In genomic region chr13:46339035-46339666, GRCh38 we compare ENCODE assay signal across 8 cellular contexts. TPM values are rescaled to one million over a fixed set of nuclear protein-coding genes. Genes with fewer than 3 reads are reported as not detected.
DNase-seq lines count a peak whose midpoint lies in the region; ATAC-seq and TF ChIP-seq lines count a peak whose summit lies in the region.

No MANE protein-coding gene starts in this region.

- H4K20me1 ChIP-seq in osteoblast (ENCODE audit: insufficient read depth, low read length) = no peaks in the 10 kb centered on the region

- no peak for DNase-seq in activated T-helper 1 cell treated with anti-CD3 and anti-CD28 coated beads, Interleukin-12 subunit alpha, Interleukin-12 subunit beta, Interleukin-2, Interleukin-4 antibody, amounts not matched to agents 30 ng/mL and 10 ng/mL and 1 ng/mL, durations not matched to agents 14 hours and 24 hours and 36 hours (ENCODE audit: low spot score)
- DNase-seq in osteoblast (ENCODE audit: insufficient read length, low spot score, missing footprints) (peak; percentile 90), erythroblast (lab: John Stamatoyannopoulos, UW) (no peak), NCI-H2227 treated with DMSO at 0.1 percent for 48 hours (lab: John Stamatoyannopoulos, UW) (no peak), islet precursor cell (no peak)

- TF ChIP-seq CTCF in osteoblast (IDR thresholded peaks at IDR 0.05; ENCODE audit: extremely low read depth, low read depth, low read length) = peak; percentile 18

- peak overlapping the region; percentile 56 for H3K27ac ChIP-seq in osteoblast (ENCODE audit: low read depth, low read length)

- peaks cover 24% of the 10 kb centered on the region for H3K9me3 Mint-ChIP-seq in activated T-helper 1 cell treated with anti-CD3 and anti-CD28 coated beads, Interleukin-12 subunit alpha, Interleukin-12 subunit beta, Interleukin-2, Interleukin-4 antibody, amounts not matched to agents 30 ng/mL and 10 ng/mL and 1 ng/mL, durations not matched to agents 14 hours and 24 hours and 36 hours

- H3K4me1 Mint-ChIP-seq in activated T-helper 1 cell treated with anti-CD3 and anti-CD28 coated beads, Interleukin-12 subunit alpha, Interleukin-12 subunit beta, Interleukin-2, Interleukin-4 antibody, amounts not matched to agents 30 ng/mL and 10 ng/mL and 1 ng/mL, durations not matched to agents 14 hours and 24 hours and 36 hours (ENCODE audit: low read depth) = peaks cover 55% of the 10 kb centered on the region

- peak overlapping the region; percentile 53 for H3K4me2 ChIP-seq in osteoblast (ENCODE audit: insufficient read depth, low read length)

- no peaks in the 10 kb centered on the region for H3K27me3 ChIP-seq in osteoblast (ENCODE audit: insufficient read depth, low read length)

- H3K4me3 ChIP-seq in osteoblast (ENCODE audit: insufficient read depth, low read length) = no peak overlapping the region

- H3K79me2 ChIP-seq in osteoblast (ENCODE audit: insufficient read depth, low read length) = no peaks in the 10 kb centered on the region

- no peak for TF ChIP-seq POLR2A in erythroblast (IDR thresholded peaks at IDR 0.05; ENCODE audit: low read length)

- peak overlapping the region; percentile 61 for H3K27ac Mint-ChIP-seq in activated T-helper 1 cell treated with anti-CD3 and anti-CD28 coated beads, Interleukin-12 subunit alpha, Interleukin-12 subunit beta, Interleukin-2, Interleukin-4 antibody, amounts not matched to agents 30 ng/mL and 10 ng/mL and 1 ng/mL, durations not matched to agents 14 hours and 24 hours and 36 hours

- ATAC-seq in GM18502 (IDR thresholded peaks at IDR 0.05; ENCODE audit: poor library complexity, unreplicated experiment) = peak; percentile 62
- ATAC-seq in HG03108 (IDR thresholded peaks at IDR 0.05; ENCODE audit: unreplicated experiment) = peak; percentile 45
- ATAC-seq in GM19467 (IDR thresholded peaks at IDR 0.05; ENCODE audit: unreplicated experiment) = no peak

- no peaks in the 10 kb centered on the region for H3K9me3 ChIP-seq in osteoblast (ENCODE audit: low read depth, low read length)

- no peaks in the 10 kb centered on the region for H3K27me3 Mint-ChIP-seq in activated T-helper 1 cell treated with anti-CD3 and anti-CD28 coated beads, Interleukin-12 subunit alpha, Interleukin-12 subunit beta, Interleukin-2, Interleukin-4 antibody, amounts not matched to agents 30 ng/mL and 10 ng/mL and 1 ng/mL, durations not matched to agents 14 hours and 24 hours and 36 hours (ENCODE audit: insufficient read depth)

- H3K36me3 Mint-ChIP-seq in activated T-helper 1 cell treated with anti-CD3 and anti-CD28 coated beads, Interleukin-12 subunit alpha, Interleukin-12 subunit beta, Interleukin-2, Interleukin-4 antibody, amounts not matched to agents 30 ng/mL and 10 ng/mL and 1 ng/mL, durations not matched to agents 14 hours and 24 hours and 36 hours (ENCODE audit: low read depth) = peaks cover 31% of the 10 kb centered on the region

- peak overlapping the region; percentile 55 for H3K4me3 Mint-ChIP-seq in activated T-helper 1 cell treated with anti-CD3 and anti-CD28 coated beads, Interleukin-12 subunit alpha, Interleukin-12 subunit beta, Interleukin-2, Interleukin-4 antibody, amounts not matched to agents 30 ng/mL and 10 ng/mL and 1 ng/mL, durations not matched to agents 14 hours and 24 hours and 36 hours

- peaks cover 28% of the 10 kb centered on the region for H3K4me1 ChIP-seq in osteoblast (ENCODE audit: insufficient read depth, low read length)

- intact Hi-C loops in activated T-helper 1 cell treated with anti-CD3 and anti-CD28 coated beads, Interleukin-12 subunit alpha, Interleukin-12 subunit beta, Interleukin-2, Interleukin-4 antibody, amounts not matched to agents 30 ng/mL and 10 ng/mL and 1 ng/mL, durations not matched to agents 14 hours and 24 hours and 36 hours (cut with micrococcal nuclease) = no loop called here

- no peaks in the 10 kb centered on the region for H3K36me3 ChIP-seq in osteoblast (ENCODE audit: insufficient read depth, low read length)

- H2AFZ ChIP-seq in osteoblast (ENCODE audit: low read length) = peak overlapping the region; percentile 58

RNA-seq across cellular contexts. Expression of gene RUBCNL, which starts 47.9 kb away (rescaled TPM):
- 1.2 and 2.8 TPM in 2 replicates for total RNA-seq in activated T-helper 1 cell treated with anti-CD3 and anti-CD28 coated beads, Interleukin-12 subunit alpha, Interleukin-12 subunit beta, Interleukin-2, Interleukin-4 antibody, amounts not matched to agents 30 ng/mL and 10 ng/mL and 1 ng/mL, durations not matched to agents 14 hours and 24 hours and 36 hours
- 6.5 and 7.4 TPM in 2 replicates for total RNA-seq in osteoblast
